ENCODE assay signal across 15 cellular contexts in genomic region chr15:63221346-63221745, GRCh38. TPM values are rescaled to one million over a fixed set of nuclear protein-coding genes. Genes with fewer than 3 reads are reported as not detected.
A peak's percentile ranks its signal among the peaks of the same experiment; 100 is the strongest.
DNase-seq lines count a peak whose midpoint lies in the region; ATAC-seq and TF ChIP-seq lines count a peak whose summit lies in the region.
"Had no signal": no experiment of that assay in that cellular context is flagged by ENCODE, and none has a peak within 500 bp of the region (broad histone marks: within the 10 kb centered on the region; RNA-seq: fewer than 3 reads in every experiment).

No MANE protein-coding gene starts in this region.

- POLR2A ChIA-PET in A673 (lab: Charles Lee; ENCODE audit: low non-redundant PET), result no interaction called here

- H3K27me3 ChIP-seq in gastroesophageal sphincter (no peaks in the 10 kb centered on the region), A673 (replicated peaks; ENCODE audit: insufficient read depth, low read depth, low read length, poor library complexity) (no peaks in the 10 kb centered on the region)
- H3K27me3 ChIP-seq: tibial artery had no signal

- ATAC-seq in gastroesophageal sphincter (peak; percentile 67), omental fat pad (ENCODE audit: low FRiP score) (peak; percentile 62)
- ATAC-seq: activated CD4-positive, CD25-positive, alpha-beta regulatory T cell treated with anti-CD3 and anti-CD28 coated beads, Interleukin-2, amount 50 U/mL, for 24 hours had no signal

- H3K27ac ChIP-seq in gastroesophageal sphincter, result peak overlapping the region in 3 of 4 donors; percentile 19 to 51 (median 36)
- no peak overlapping the region for H3K27ac ChIP-seq in A673 (ENCODE audit: low read depth, low read length, poor library complexity, severe bottlenecking)
- H3K27ac ChIP-seq: tibial artery had no signal

- intact Hi-C loops in A673 (cut with micrococcal nuclease; ENCODE audit: unreplicated experiment), result no loop called here

- H3K4me3 ChIP-seq in gastroesophageal sphincter (no peak overlapping the region), A673 (ENCODE audit: low read depth, low read length, poor library complexity, severe bottlenecking) (no peak overlapping the region)
- H3K4me3 ChIP-seq: tibial artery had no signal

- 39 to 51% methylated on average over 2 of the region's 3 CpGs for whole genome bisulfite sequencing in gastroesophageal sphincter (ENCODE audit: low coverage in 1 of 2), 2 donors

- peaks cover 0 to 3% of the 10 kb centered on the region in 2 donors for H3K36me3 ChIP-seq in gastroesophageal sphincter
- H3K36me3 ChIP-seq in A673 (ENCODE audit: insufficient read depth, low read length, poor library complexity, severe bottlenecking), result no peaks in the 10 kb centered on the region
- H3K36me3 ChIP-seq: tibial artery had no signal

- CTCF ChIA-PET in A673 (lab: Charles Lee), result no interaction called here

- no peak for TF ChIP-seq CTCF in gastroesophageal sphincter (IDR thresholded peaks at IDR 0.05)
- no peak for TF ChIP-seq CTCF in omental fat pad (IDR thresholded peaks at IDR 0.05)
- TF ChIP-seq CTCF in A673 (conservative IDR thresholded peaks at IDR 0.05; ENCODE audit: low read depth, low read length), result no peak

- TF ChIP-seq EP300 in gastroesophageal sphincter (IDR thresholded peaks at IDR 0.05), result no peak

- TF ChIP-seq POLR2A in gastroesophageal sphincter (IDR thresholded peaks at IDR 0.05), result no peak

- no TSS peak for BruUV-seq in A673 (replicated peaks; lab: Mats Ljungman, UMichigan)

- H3K9me3 ChIP-seq in gastroesophageal sphincter (no peaks in the 10 kb centered on the region), A673 (ENCODE audit: low read depth, low read length, poor library complexity, severe bottlenecking) (no peaks in the 10 kb centered on the region)
- H3K9me3 ChIP-seq: tibial artery had no signal

- H3K4me1 ChIP-seq in gastroesophageal sphincter, result peaks cover 3 to 38% (median 12%) of the 10 kb centered on the region in 3 donors
- peaks cover 6% of the 10 kb centered on the region for H3K4me1 ChIP-seq in A673 (ENCODE audit: insufficient read depth, low read length, poor library complexity, severe bottlenecking)

- DNase-seq in AG20443 (ENCODE audit: low spot score) (peak; percentile 43), RPMI7951 (ENCODE audit: low read depth) (peak; percentile 64), omental fat pad (ENCODE audit: low spot score) (no peak), UCSD-AML1 (lab: John Stamatoyannopoulos, UW; ENCODE audit: unreplicated experiment) (no peak), A673 (ENCODE audit: low spot score) (no peak), NCI-H1092 treated with DMSO at 0.1 percent for 48 hours (lab: John Stamatoyannopoulos, UW) (no peak), NOMO-1 treated with DMSO at 0.1 percent for 48 hours (lab: John Stamatoyannopoulos, UW; ENCODE audit: unreplicated experiment) (no peak)
- DNase-seq: caudate nucleus, kidney, NCI-H1417, NCI-H526 treated with DMSO at 0.1 percent for 48 hours, retina had no signal

RNA-seq across cellular contexts. Expression of gene RAB8B, which starts 31.9 kb away (rescaled TPM):
- 42.4 and 52.0 TPM in 2 replicates for total RNA-seq in RPMI7951 (2014; rRNA removed; shearing (Covaris generic))
- total RNA-seq in gastroesophageal sphincter (10 to 100 TPM; 26.1 to 48.1 (median 33.0) TPM), omental fat pad (10 to 100 TPM; 36.0 to 55.4 (median 50.0) TPM), A673 (2021) (29.1 and 34.3 TPM in 2 replicates)

RNA-seq across cellular contexts. Expression of gene APH1B, which starts 56.1 kb away (rescaled TPM):
- 24.5 and 25.4 TPM in 2 replicates for total RNA-seq in RPMI7951 (2014; rRNA removed; shearing (Covaris generic))
- total RNA-seq in gastroesophageal sphincter (10 to 100 TPM in 2 of 4 donors, 1 to 10 TPM in 2; 8.1 to 18.7 (median 11.5) TPM), omental fat pad (10 to 100 TPM; 15.9 to 17.4 (median 17.0) TPM), A673 (2021) (6.2 and 8.1 TPM in 2 replicates)

Comparison
In these comparisons a context has a peak if more than half of its experiments do, and no peak if none do; other contexts are left out.
1. DNase-seq: peak in AG20443 (single experiment) and RPMI7951 (single experiment); none in omental fat pad (single experiment), UCSD-AML1 (single experiment), A673 (single experiment), NCI-H1092 treated with DMSO at 0.1 percent for 48 hours (single experiment) and NOMO-1 treated with DMSO at 0.1 percent for 48 hours (single experiment).